In genomic region chr5:174433098-174433497, GRCh38 we compare ENCODE assay signal across 34 cellular contexts.
"Had no signal": no experiment of that assay in that cellular context is flagged by ENCODE, and none has a peak within 500 bp of the region (broad histone marks: within the 10 kb centered on the region; RNA-seq: fewer than 3 reads in every experiment).

No MANE protein-coding gene starts in this region.

- H3K27me3 ChIP-seq: adrenal gland, ascending aorta, body of pancreas, brain microvascular endothelial cell, breast epithelium, cardiac muscle cell had no signal

- H3K27ac ChIP-seq: adrenal gland, ascending aorta, body of pancreas, brain microvascular endothelial cell, breast epithelium, cardiac muscle cell had no signal

- ATAC-seq: activated naive CD4-positive, alpha-beta T cell treated with anti-CD3 and anti-CD28 coated beads, Interleukin-2, amount 50 U/mL, for 72 hours; activated naive CD8-positive, alpha-beta T cell treated with anti-CD3 and anti-CD28 coated beads, Interleukin-2, amount 50 U/mL, for 24 hours; activated T-cell treated with anti-CD3 and anti-CD28 coated beads, Interleukin-2, amount 50 U/mL, for 4 hours; activated T-cell treated with anti-CD3 and anti-CD28 coated beads, Interleukin-2, amount 50 U/mL, for 72 hours; activated T-helper 17 cell treated with anti-CD3 and anti-CD28 coated beads, Interleukin-2, amount 50 U/mL, for 72 hours; body of pancreas had no signal

- FAIRE-seq: astrocyte, bronchial epithelial cell had no signal

- H3K9me3 ChIP-seq: adrenal gland, ascending aorta, body of pancreas, breast epithelium had no signal

- H3K4me3 ChIP-seq: adrenal gland, ascending aorta, body of pancreas, breast epithelium, cardiac muscle cell had no signal

- H3K36me3 ChIP-seq: adrenal gland, ascending aorta, brain microvascular endothelial cell, breast epithelium, cardiac muscle cell had no signal

- H3K4me1 ChIP-seq: adrenal gland, ascending aorta, body of pancreas, breast epithelium had no signal

- DNase-seq: activated effector memory CD4-positive, alpha-beta T cell treated with anti-CD3 and anti-CD28 coated beads, Interleukin-2, amount 50 U/mL, for 16 hours; activated effector memory CD4-positive, alpha-beta T cell treated with Interleukin-2 at 50 U/mL for 16 hours; activated gamma-delta T cell; activated gamma-delta T cell treated with Interleukin-2 at 50 U/mL for 16 hours; activated naive CD4-positive, alpha-beta T cell; activated naive CD4-positive, alpha-beta T cell treated with anti-CD3 and anti-CD28 coated beads for 36 hours; activated naive CD4-positive, alpha-beta T cell treated with anti-CD3 and anti-CD28 coated beads, Interleukin-2, amount 10 ng/mL, durations not matched to agents 7 days and 5 days; activated naive CD4-positive, alpha-beta T cell treated with anti-CD3 and anti-CD28 coated beads, Interleukin-2, amount 50 U/mL, for 16 hours; activated naive CD4-positive, alpha-beta T cell treated with Interleukin-2 at 50 U/mL for 16 hours; activated naive CD8-positive, alpha-beta T cell treated with anti-CD3 and anti-CD28 coated beads for 36 hours; activated naive CD8-positive, alpha-beta T cell treated with anti-CD3 and anti-CD28 coated beads, Interleukin-2, amount 10 ng/mL, durations not matched to agents 7 days and 5 days; activated naive CD8-positive, alpha-beta T cell treated with anti-CD3 and anti-CD28 coated beads, Interleukin-2, amount 50 U/mL, for 24 hours; activated T-cell treated with anti-CD3 and anti-CD28 coated beads, Interleukin-2, amount 50 U/mL, for 1 hour; activated T-cell treated with anti-CD3 and anti-CD28 coated beads, Interleukin-2, amount 50 U/mL, for 24 hours; activated T-cell treated with anti-CD3 and anti-CD28 coated beads, Interleukin-2, amount 50 U/mL, for 4 hours; activated T-cell treated with anti-CD3 and anti-CD28 coated beads, Interleukin-2, amount 50 U/mL, for 48 hours; activated T-cell treated with anti-CD3 and anti-CD28 coated beads, Interleukin-2, amount 50 U/mL, for 72 hours; adrenal gland; amniotic stem cell; amygdala; anterior cingulate cortex; aorta; body of pancreas; brain microvascular endothelial cell; caudate nucleus; central memory CD4-positive, alpha-beta T cell; cerebellar nuclear complex had no signal
